Comparison of ENCODE assay signal across 23 cellular contexts in the genomic region with DNA sequence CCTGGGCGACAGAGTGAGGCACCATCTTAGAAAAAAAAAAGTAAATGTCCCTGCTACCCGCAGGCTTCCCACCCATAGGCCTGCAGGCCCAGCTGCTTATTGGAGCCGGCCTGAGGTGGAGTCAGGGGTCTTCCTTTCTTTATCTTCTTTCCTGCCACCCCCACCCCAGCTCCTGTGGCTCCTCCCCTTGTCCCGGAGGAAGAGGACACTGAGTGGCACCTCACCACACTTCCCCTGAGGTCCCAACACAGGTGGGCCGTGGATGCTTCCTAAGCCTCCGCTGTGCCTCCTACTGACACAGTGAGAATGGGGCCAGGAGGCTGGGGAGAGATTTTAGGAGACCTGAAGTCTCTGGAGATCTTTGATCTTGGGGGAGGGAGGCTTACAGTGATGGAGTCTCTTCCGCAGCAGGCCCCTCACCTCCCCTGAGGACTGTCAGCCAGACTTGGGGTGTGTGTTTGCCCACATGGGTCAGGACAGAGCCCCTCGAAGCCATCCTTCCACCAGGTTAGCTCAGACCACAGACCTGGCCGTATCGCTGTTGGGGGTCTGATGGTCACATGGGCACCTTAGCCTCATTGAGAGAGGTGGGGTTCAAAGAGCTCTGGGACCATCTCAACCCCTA.
DNase-seq lines count a peak whose midpoint lies in the region; ATAC-seq, FAIRE-seq and TF ChIP-seq lines count a peak whose summit lies in the region.
"Had no signal": no experiment of that assay in that cellular context is flagged by ENCODE, and none has a peak within 500 bp of the region (broad histone marks: within the 10 kb centered on the region; RNA-seq: fewer than 3 reads in every experiment).

No MANE protein-coding gene starts in this region.

- TF ChIP-seq EP300 in HepG2 (IDR thresholded peaks at IDR 0.05; ENCODE audit: low read depth in 2 of 2, low read length in 2 of 2) (no peak), HepG2 (CRISPR knock-in tag; IDR thresholded peaks at IDR 0.05; ENCODE audit: borderline replicate concordance) (no peak)

- H3K36me3 ChIP-seq in right lobe of liver (no peaks in the 10 kb centered on the region), HepG2 (replicated peaks in 1 of 2; ENCODE audit: control insufficient read depth in 1 of 2, insufficient read depth in 2 of 2, low read length in 2 of 2) (no peaks in the 10 kb centered on the region), vagina (no peaks in the 10 kb centered on the region)
- H3K36me3 ChIP-seq: neutrophil had no signal

- no peak overlapping the region for H3K27ac Mint-ChIP-seq in progenitor cell of endocrine pancreas
- H3K27ac Mint-ChIP-seq: activated CD8-positive, alpha-beta T cell treated with anti-CD3 and anti-CD28 coated beads, Interleukin-2, amount 10 ng/mL, durations not matched to agents 7 days and 5 days; activated naive CD4-positive, alpha-beta T cell treated with anti-CD3 and anti-CD28 coated beads for 36 hours; CD4-positive, alpha-beta T cell had no signal

- H3K79me2 ChIP-seq in HepG2 (ENCODE audit: insufficient read depth, low read length), result no peaks in the 10 kb centered on the region

- no peaks in the 10 kb centered on the region for H4K20me1 ChIP-seq in HepG2 (ENCODE audit: insufficient read depth, low read length)

- H3K4me3 ChIP-seq in right lobe of liver, result no peak overlapping the region
- no peak overlapping the region for H3K4me3 ChIP-seq in HepG2 (replicated peaks in 1 of 3; ENCODE audit: insufficient read depth in 1 of 3, low read depth in 2 of 3, low read length in 3 of 3)
- H3K4me3 ChIP-seq in vagina, result no peak overlapping the region
- H3K4me3 ChIP-seq: GM12878, GM23248 had no signal

- ATAC-seq in right lobe of liver (no peak), HepG2 (no peak), GM18511 (IDR thresholded peaks at IDR 0.05; ENCODE audit: unreplicated experiment) (no peak)
- ATAC-seq: activated CD8-positive, alpha-beta T cell treated with anti-CD3 and anti-CD28 coated beads, Interleukin-2, amount 10 ng/mL, durations not matched to agents 7 days and 5 days; GM12878 had no signal

- CTCF ChIA-PET in HepG2 (lab: Yijun Ruan, JAX; ENCODE audit: low intra/inter-chr PET ratio, low total read pairs), result no interaction called here

- in situ Hi-C loops in HepG2 (cut with HindIII; ENCODE audit: extremely low pct_ligation_motif_present, low pct_unique_long_range_greater_than_20kb), result no loop called here

- DNase-seq in right lobe of liver, result peak; percentile 15 to 39 (median 30)
- no peak for DNase-seq in HepG2 (ENCODE audit: low spot score)
- peak; percentile 0 for DNase-seq in hepatic stellate cell (ENCODE audit: low spot score)
- DNase-seq in progenitor cell of endocrine pancreas (ENCODE audit: low spot score, unreplicated experiment), result peak; percentile 4
- DNase-seq in vagina (ENCODE audit: extremely low spot score in 2 of 2), result peak in 1 of 2 donors; percentile 80
- no peak for DNase-seq in SW 1271 (lab: John Stamatoyannopoulos, UW)
- DNase-seq: activated CD8-positive, alpha-beta T cell treated with anti-CD3 and anti-CD28 coated beads, Interleukin-2, amount 10 ng/mL, durations not matched to agents 7 days and 5 days; activated naive CD4-positive, alpha-beta T cell treated with anti-CD3 and anti-CD28 coated beads for 36 hours; amygdala; CD4-positive, alpha-beta T cell; effector CD4-positive, alpha-beta T cell; GM23248; kidney glomerular epithelial cell; NCI-H1436; NCI-H2081 treated with DMSO at 0.1 percent for 48 hours; NCI-H226; NCI-H774; RPMI8226; small intestine; stimulated activated CD4-positive, alpha-beta T cell treated with anti-CD3 and anti-CD28 coated beads, Interleukin-1b, Interleukin-23, amount 100 ng/mL, for 48 hours had no signal

- WGBS in right lobe of liver (ENCODE audit: insufficient coverage, low coverage, low lambda C conversion rate, missing lambda C conversion rate), result 47% methylated on average over 3 of the region's 10 CpGs
- WGBS in HepG2 (ENCODE audit: low lambda C conversion rate), result 45% methylated on average over 5 of the region's 10 CpGs

- peaks cover 0 to 26% (median 10%) of the 10 kb centered on the region in 4 donors for H3K4me1 ChIP-seq in right lobe of liver
- peaks cover 52% of the 10 kb centered on the region for H3K4me1 ChIP-seq in HepG2 (ENCODE audit: insufficient read depth, low read length)
- peaks cover 35% of the 10 kb centered on the region for H3K4me1 ChIP-seq in vagina

- H3K27ac ChIP-seq in right lobe of liver (no peak overlapping the region), HepG2 (ENCODE audit: extremely low read length, insufficient read depth, low read length) (no peak overlapping the region), vagina (peak overlapping the region; percentile 96)
- H3K27ac ChIP-seq: GM23248, neutrophil had no signal

- H3K36me3 Mint-ChIP-seq in progenitor cell of endocrine pancreas (ENCODE audit: insufficient read depth), result no peaks in the 10 kb centered on the region

- BruUV-seq in HepG2 (replicated peaks; lab: Mats Ljungman, UMichigan), result no TSS peak

- H3K4me1 Mint-ChIP-seq in progenitor cell of endocrine pancreas (ENCODE audit: low read depth), result peaks cover 6% of the 10 kb centered on the region

- TF ChIP-seq RAD21 in HepG2 (CRISPR knock-in tag; IDR thresholded peaks at IDR 0.05), result no peak

- no peak overlapping the region for H3K4me2 ChIP-seq in HepG2 (ENCODE audit: low read depth, low read length)

- H3K27me3 ChIP-seq in right lobe of liver, result no peaks in the 10 kb centered on the region
- peaks cover 0 to 23% of the 10 kb centered on the region in 2 experiments; a peak in 3 of 5 replicates for H3K27me3 ChIP-seq in HepG2 (ENCODE audit: control insufficient read depth in 1 of 2, insufficient read depth in 2 of 2, low read length in 2 of 2)
- no peaks in the 10 kb centered on the region for H3K27me3 ChIP-seq in vagina
- H3K27me3 ChIP-seq: neutrophil had no signal

- H3K9me3 Mint-ChIP-seq in progenitor cell of endocrine pancreas (ENCODE audit: low read depth), result peaks cover 5% of the 10 kb centered on the region
- H3K9me3 Mint-ChIP-seq: activated naive CD4-positive, alpha-beta T cell treated with anti-CD3 and anti-CD28 coated beads for 36 hours; CD4-positive, alpha-beta T cell had no signal

- FAIRE-seq in HepG2 (lab: Jason Lieb, UNC), result no peak
- FAIRE-seq: GM12878, small intestine had no signal

- TF ChIP-seq POLR2A in right lobe of liver (IDR thresholded peaks at IDR 0.05) (no peak), HepG2 (IDR thresholded peaks at IDR 0.05; ENCODE audit: insufficient read depth in 1 of 2, low read depth in 2 of 2, low read length in 2 of 2) (no peak), vagina (IDR thresholded peaks at IDR 0.05) (no peak)

- H3K4me3 Mint-ChIP-seq in progenitor cell of endocrine pancreas (ENCODE audit: low read depth), result no peak overlapping the region
- H3K4me3 Mint-ChIP-seq: activated CD8-positive, alpha-beta T cell treated with anti-CD3 and anti-CD28 coated beads, Interleukin-2, amount 10 ng/mL, durations not matched to agents 7 days and 5 days; activated naive CD4-positive, alpha-beta T cell treated with anti-CD3 and anti-CD28 coated beads for 36 hours; CD4-positive, alpha-beta T cell had no signal

- POLR2A ChIA-PET in HepG2 (lab: Yijun Ruan, JAX), result no interaction called here

- no peak overlapping the region for H3K9ac ChIP-seq in HepG2 (ENCODE audit: insufficient read depth, low read depth, low read length)
- H3K9ac ChIP-seq: GM23248 had no signal

- H3K27me3 Mint-ChIP-seq in progenitor cell of endocrine pancreas, result no peaks in the 10 kb centered on the region
- H3K27me3 Mint-ChIP-seq: CD4-positive, alpha-beta T cell had no signal

- no peak for TF ChIP-seq CTCF in right lobe of liver (IDR thresholded peaks at IDR 0.05)
- no peak for TF ChIP-seq CTCF in HepG2 (CRISPR knock-in tag; IDR thresholded peaks at IDR 0.05)
- no peak for TF ChIP-seq CTCF in progenitor cell of endocrine pancreas (IDR thresholded peaks at IDR 0.05; ENCODE audit: unreplicated experiment)
- no peak for TF ChIP-seq CTCF in vagina (IDR thresholded peaks at IDR 0.05)

- no peak overlapping the region for H2AFZ ChIP-seq in HepG2 (ENCODE audit: low read length)
- H2AFZ ChIP-seq: GM23248 had no signal

- H3K9me3 ChIP-seq in right lobe of liver, result no peaks in the 10 kb centered on the region
- H3K9me3 ChIP-seq in HepG2 (ENCODE audit: low read length), result no peaks in the 10 kb centered on the region
- no peaks in the 10 kb centered on the region for H3K9me3 ChIP-seq in vagina
- H3K9me3 ChIP-seq: neutrophil had no signal

- intact Hi-C loops in right lobe of liver (cut with DNase I) (no loop called here), HepG2 (cut with micrococcal nuclease; ENCODE audit: unreplicated experiment) (no loop called here), vagina (cut with DNase I) (no loop called here)

TF ChIP-seq in HepG2, 621 proteins besides CTCF, POLR2A, EP300 and RAD21 (continues in another document):
- TF ChIP-seq, protein P1, sequence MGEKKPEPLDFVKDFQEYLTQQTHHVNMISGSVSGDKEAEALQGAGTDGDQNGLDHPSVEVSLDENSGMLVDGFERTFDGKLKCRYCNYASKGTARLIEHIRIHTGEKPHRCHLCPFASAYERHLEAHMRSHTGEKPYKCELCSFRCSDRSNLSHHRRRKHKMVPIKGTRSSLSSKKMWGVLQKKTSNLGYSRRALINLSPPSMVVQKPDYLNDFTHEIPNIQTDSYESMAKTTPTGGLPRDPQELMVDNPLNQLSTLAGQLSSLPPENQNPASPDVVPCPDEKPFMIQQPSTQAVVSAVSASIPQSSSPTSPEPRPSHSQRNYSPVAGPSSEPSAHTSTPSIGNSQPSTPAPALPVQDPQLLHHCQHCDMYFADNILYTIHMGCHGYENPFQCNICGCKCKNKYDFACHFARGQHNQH (CRISPR knock-in tag; IDR thresholded peaks at IDR 0.05), result no peak
- TF ChIP-seq, protein P2, sequence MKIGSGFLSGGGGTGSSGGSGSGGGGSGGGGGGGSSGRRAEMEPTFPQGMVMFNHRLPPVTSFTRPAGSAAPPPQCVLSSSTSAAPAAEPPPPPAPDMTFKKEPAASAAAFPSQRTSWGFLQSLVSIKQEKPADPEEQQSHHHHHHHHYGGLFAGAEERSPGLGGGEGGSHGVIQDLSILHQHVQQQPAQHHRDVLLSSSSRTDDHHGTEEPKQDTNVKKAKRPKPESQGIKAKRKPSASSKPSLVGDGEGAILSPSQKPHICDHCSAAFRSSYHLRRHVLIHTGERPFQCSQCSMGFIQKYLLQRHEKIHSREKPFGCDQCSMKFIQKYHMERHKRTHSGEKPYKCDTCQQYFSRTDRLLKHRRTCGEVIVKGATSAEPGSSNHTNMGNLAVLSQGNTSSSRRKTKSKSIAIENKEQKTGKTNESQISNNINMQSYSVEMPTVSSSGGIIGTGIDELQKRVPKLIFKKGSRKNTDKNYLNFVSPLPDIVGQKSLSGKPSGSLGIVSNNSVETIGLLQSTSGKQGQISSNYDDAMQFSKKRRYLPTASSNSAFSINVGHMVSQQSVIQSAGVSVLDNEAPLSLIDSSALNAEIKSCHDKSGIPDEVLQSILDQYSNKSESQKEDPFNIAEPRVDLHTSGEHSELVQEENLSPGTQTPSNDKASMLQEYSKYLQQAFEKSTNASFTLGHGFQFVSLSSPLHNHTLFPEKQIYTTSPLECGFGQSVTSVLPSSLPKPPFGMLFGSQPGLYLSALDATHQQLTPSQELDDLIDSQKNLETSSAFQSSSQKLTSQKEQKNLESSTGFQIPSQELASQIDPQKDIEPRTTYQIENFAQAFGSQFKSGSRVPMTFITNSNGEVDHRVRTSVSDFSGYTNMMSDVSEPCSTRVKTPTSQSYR (CRISPR knock-in tag; IDR thresholded peaks at IDR 0.05; ENCODE audit: borderline replicate concordance), result no peak
- TF ChIP-seq PCBP1 (IDR thresholded peaks at IDR 0.05; ENCODE audit: borderline replicate concordance, low read depth, low read length), result no peak

Comparison
In these comparisons a context has a peak if more than half of its experiments do, and no peak if none do; other contexts are left out.
1. DNase-seq: peak in right lobe of liver (3 of 3), hepatic stellate cell (single experiment) and progenitor cell of endocrine pancreas (single experiment); none in HepG2 (single experiment) and SW 1271 (0 of 2).